ENCODE assay signal across 1 cellular context in genomic region chr10:6171891-6172354, GRCh38.
TF ChIP-seq lines count a peak whose summit lies in the region.

No MANE protein-coding gene starts in this region.

TF ChIP-seq in GM12878, 131 proteins besides CTCF, POLR2A, EP300 and RAD21 (continued from another document):
- TF ChIP-seq USF1 (IDR thresholded peaks at IDR 0.05; ENCODE audit: borderline replicate concordance, extremely low read length, insufficient read depth, low read depth, low read length) (no peak), MXI1 (IDR thresholded peaks at IDR 0.05; ENCODE audit: low read depth, low read length) (no peak), ESRRA (IDR thresholded peaks at IDR 0.05; ENCODE audit: low read length) (no peak), ZNF207 (IDR thresholded peaks at IDR 0.05; ENCODE audit: borderline replicate concordance) (no peak), TCF12 (IDR thresholded peaks at IDR 0.05; ENCODE audit: low read depth, low read length) (no peak), POLR2AphosphoS2 (IDR thresholded peaks at IDR 0.05; ENCODE audit: low read depth, low read length) (no peak), ZNF24 (IDR thresholded peaks at IDR 0.05) (no peak)
